ENCODE assay signal across 21 cellular contexts in genomic region chr4:184432127-184432922, GRCh38. TPM values are rescaled to one million over a fixed set of nuclear protein-coding genes. Genes with fewer than 3 reads are reported as not detected.
A peak's percentile ranks its signal among the peaks of the same experiment; 100 is the strongest.
DNase-seq lines count a peak whose midpoint lies in the region; ATAC-seq, FAIRE-seq and TF ChIP-seq lines count a peak whose summit lies in the region.
"Had no signal": no experiment of that assay in that cellular context is flagged by ENCODE, and none has a peak within 500 bp of the region (broad histone marks: within the 10 kb centered on the region; RNA-seq: fewer than 3 reads in every experiment).

No MANE protein-coding gene starts in this region.

- peak overlapping the region in 8 of 9 donors; percentile 15 to 82 (median 34) for H3K27ac Mint-ChIP-seq in naive thymus-derived CD4-positive, alpha-beta T cell

- 91% methylated on average over 10 of the region's 16 CpGs for WGBS in right lobe of liver (ENCODE audit: insufficient coverage, low coverage, low lambda C conversion rate, missing lambda C conversion rate)
- 96% methylated on average over 16 of the region's 16 CpGs for WGBS in HepG2 (ENCODE audit: low lambda C conversion rate)
- WGBS in sigmoid colon, 2 donors, result 91 to 94% methylated on average over 16 of the region's 16 CpGs

- no peak for TF ChIP-seq RAD21 in HepG2 (CRISPR knock-in tag; IDR thresholded peaks at IDR 0.05)

- no TSS peak for BruUV-seq in HepG2 (replicated peaks; lab: Mats Ljungman, UMichigan)

- ATAC-seq in right lobe of liver (peak; percentile 4 to 42 (median 18)), HepG2 (no peak), upper lobe of right lung (peak; percentile 83)
- ATAC-seq in naive thymus-derived CD4-positive, alpha-beta T cell, result no peak
- ATAC-seq: activated naive CD4-positive, alpha-beta T cell treated with anti-CD3 and anti-CD28 coated beads, Interleukin-2, amount 50 U/mL, for 72 hours; stimulated activated naive CD8-positive, alpha-beta T cell treated with anti-CD3 and anti-CD28 coated beads, Interleukin-15, Interleukin-2, amounts not matched to agents 100 U/mL and 50 U/mL, for 24 hours had no signal

- POLR2A ChIA-PET in HepG2 (lab: Yijun Ruan, JAX), result no interaction called here
- POLR2A ChIA-PET in naive thymus-derived CD4-positive, alpha-beta T cell (lab: Charles Lee), result no interaction called here

- intact Hi-C loops in right lobe of liver (cut with DNase I) (no loop called here), HepG2 (cut with micrococcal nuclease; ENCODE audit: unreplicated experiment) (no loop called here), dorsolateral prefrontal cortex (cut with DNase I) (loop anchor here in 1 of 2 donors (5.0 kb wide), 1 partner anchor 35 kb away; no protein-coding TSS in a partner anchor), upper lobe of right lung (cut with DNase I) (no loop called here), sigmoid colon (cut with DNase I) (no loop called here)
- intact Hi-C loops in naive thymus-derived CD4-positive, alpha-beta T cell (cut with micrococcal nuclease), result no loop called here

- no peak overlapping the region for H3K4me3 ChIP-seq in right lobe of liver
- H3K4me3 ChIP-seq in HepG2 (replicated peaks in 1 of 3; ENCODE audit: insufficient read depth in 1 of 3, low read depth in 2 of 3, low read length in 3 of 3), result no peak overlapping the region
- H3K4me3 ChIP-seq in dorsolateral prefrontal cortex, result peak overlapping the region in 1 of 59 donors; percentile 36
- H3K4me3 ChIP-seq in naive thymus-derived CD4-positive, alpha-beta T cell (ENCODE audit: low read length), result no peak overlapping the region
- H3K4me3 ChIP-seq in upper lobe of right lung, result no peak overlapping the region
- H3K4me3 ChIP-seq in sigmoid colon, result no peak overlapping the region
- H3K4me3 ChIP-seq: tibial nerve had no signal

- TF ChIP-seq POLR2A in right lobe of liver (IDR thresholded peaks at IDR 0.05) (no peak), HepG2 (IDR thresholded peaks at IDR 0.05; ENCODE audit: insufficient read depth in 1 of 2, low read depth in 2 of 2, low read length in 2 of 2) (no peak), sigmoid colon (IDR thresholded peaks at IDR 0.05) (no peak)

- H3K4me1 Mint-ChIP-seq in naive thymus-derived CD4-positive, alpha-beta T cell, result peaks cover 41 to 91% (median 84%) of the 10 kb centered on the region in 7 donors

- no peak for DNase-seq in right lobe of liver
- no peak for DNase-seq in HepG2 (ENCODE audit: low spot score)
- DNase-seq in dorsolateral prefrontal cortex, result peak in 1 of 10 donors; percentile 57
- DNase-seq in naive thymus-derived CD4-positive, alpha-beta T cell, result no peak
- DNase-seq in upper lobe of right lung, result no peak
- no peak for DNase-seq in NCI-H510A (lab: John Stamatoyannopoulos, UW)
- DNase-seq in NCI-H187 treated with DMSO at 0.1 percent for 48 hours (lab: John Stamatoyannopoulos, UW), result no peak
- no peak for DNase-seq in sigmoid colon
- DNase-seq: activated CD4-positive, CD25-positive, alpha-beta regulatory T cell; activated T-cell treated with anti-CD3 and anti-CD28 coated beads, Interleukin-2, amount 50 U/mL, for 24 hours; Caco-2; NCI-H187; NK-92 treated with Interleukin-12 subunit alpha and Interleukin-12 subunit beta, amount 100 ng/mL, for 24 hours; stimulated activated CD4-positive, alpha-beta T cell treated with anti-CD3 and anti-CD28 coated beads, Interleukin-2, amount 100 ng/mL, for 24 hours; stimulated activated naive CD8-positive, alpha-beta T cell treated with anti-CD3 and anti-CD28 coated beads, Interleukin-15, Interleukin-2, amounts not matched to agents 100 U/mL and 50 U/mL, for 24 hours; T-helper 9 cell had no signal

- H3K4me3 Mint-ChIP-seq in naive thymus-derived CD4-positive, alpha-beta T cell, result peak overlapping the region in 1 of 10 donors; percentile 22
- H3K4me3 Mint-ChIP-seq: activated T-cell treated with anti-CD3 and anti-CD28 coated beads, Interleukin-2, amount 50 U/mL, for 24 hours had no signal

- H3K27me3 Mint-ChIP-seq in naive thymus-derived CD4-positive, alpha-beta T cell, result no peaks in the 10 kb centered on the region
- H3K27me3 Mint-ChIP-seq: activated T-cell treated with anti-CD3 and anti-CD28 coated beads, Interleukin-2, amount 50 U/mL, for 24 hours had no signal

- CTCF ChIA-PET in HepG2 (lab: Yijun Ruan, JAX; ENCODE audit: low intra/inter-chr PET ratio, low total read pairs), result no interaction called here
- CTCF ChIA-PET in naive thymus-derived CD4-positive, alpha-beta T cell (lab: Charles Lee), result no interaction called here

- peaks cover 5 to 44% (median 17%) of the 10 kb centered on the region in 5 donors for H3K36me3 Mint-ChIP-seq in naive thymus-derived CD4-positive, alpha-beta T cell

- in situ Hi-C loops in HepG2 (cut with HindIII; ENCODE audit: extremely low pct_ligation_motif_present, low pct_unique_long_range_greater_than_20kb), result loop anchor here (5.0 kb wide), 1 partner anchor 40 kb away; the partner anchor contains the start of gene IRF2

- TF ChIP-seq CTCF in right lobe of liver (IDR thresholded peaks at IDR 0.05), result no peak
- no peak for TF ChIP-seq CTCF in HepG2 (CRISPR knock-in tag; IDR thresholded peaks at IDR 0.05)
- TF ChIP-seq CTCF in dorsolateral prefrontal cortex (IDR thresholded peaks at IDR 0.05 in 54 of 56, conservative IDR thresholded peaks at IDR 0.05 in 2 of 56; ENCODE audit: low read depth in 1 of 56, partially characterized antibody in 56 of 56), result no peak
- no peak for TF ChIP-seq CTCF in upper lobe of right lung (IDR thresholded peaks at IDR 0.05)
- TF ChIP-seq CTCF in sigmoid colon (IDR thresholded peaks at IDR 0.05), result no peak

- peaks cover 3% of the 10 kb centered on the region; the same call in 1 of the 2 replicates for H4K20me1 ChIP-seq in HepG2 (ENCODE audit: insufficient read depth, low read length)

- TF ChIP-seq EP300 in HepG2 (IDR thresholded peaks at IDR 0.05; ENCODE audit: low read depth in 2 of 2, low read length in 2 of 2) (no peak), HepG2 (CRISPR knock-in tag; IDR thresholded peaks at IDR 0.05; ENCODE audit: borderline replicate concordance) (no peak), sigmoid colon (IDR thresholded peaks at IDR 0.05) (no peak)

- H3K27me3 ChIP-seq in right lobe of liver, result no peaks in the 10 kb centered on the region
- H3K27me3 ChIP-seq in HepG2 (ENCODE audit: control insufficient read depth in 1 of 2, insufficient read depth in 2 of 2, low read length in 2 of 2), result no peaks in the 10 kb centered on the region
- no peaks in the 10 kb centered on the region for H3K27me3 ChIP-seq in dorsolateral prefrontal cortex
- H3K27me3 ChIP-seq in naive thymus-derived CD4-positive, alpha-beta T cell (ENCODE audit: control insufficient read depth in 2 of 2, insufficient read depth in 2 of 2, low read length in 2 of 2), result no peaks in the 10 kb centered on the region
- no peaks in the 10 kb centered on the region for H3K27me3 ChIP-seq in upper lobe of right lung
- H3K27me3 ChIP-seq in sigmoid colon, result no peaks in the 10 kb centered on the region
- H3K27me3 ChIP-seq: tibial nerve had no signal

- H3K4me1 ChIP-seq in right lobe of liver (peaks cover 0 to 23% (median 7%) of the 10 kb centered on the region in 4 donors), HepG2 (ENCODE audit: insufficient read depth, low read length) (peaks cover 34% of the 10 kb centered on the region), upper lobe of right lung (peaks cover 33% of the 10 kb centered on the region), sigmoid colon (peaks cover 0 to 25% (median 13%) of the 10 kb centered on the region in 4 donors)
- H3K4me1 ChIP-seq in naive thymus-derived CD4-positive, alpha-beta T cell (ENCODE audit: control insufficient read depth in 2 of 2, insufficient read depth in 2 of 2, low read length in 2 of 2), result peaks cover 5 to 19% of the 10 kb centered on the region in 2 donors
- H3K4me1 ChIP-seq: Caco-2 had no signal

- H3K36me3 ChIP-seq in right lobe of liver, result peaks cover 0 to 14% (median 7%) of the 10 kb centered on the region in 4 donors
- peaks cover 0 to 8% of the 10 kb centered on the region in 2 experiments; a peak in 3 of 5 replicates for H3K36me3 ChIP-seq in HepG2 (replicated peaks in 1 of 2; ENCODE audit: control insufficient read depth in 1 of 2, insufficient read depth in 2 of 2, low read length in 2 of 2)
- H3K36me3 ChIP-seq in naive thymus-derived CD4-positive, alpha-beta T cell (ENCODE audit: control insufficient read depth in 2 of 3, insufficient read depth in 3 of 3, low read length in 3 of 3), result peaks cover 0 to 33% (median 0%) of the 10 kb centered on the region in 3 experiments
- H3K36me3 ChIP-seq in upper lobe of right lung, result peaks cover 16% of the 10 kb centered on the region
- peaks cover 0 to 17% (median 3%) of the 10 kb centered on the region in 4 donors for H3K36me3 ChIP-seq in sigmoid colon

- peak overlapping the region in 1 of 3 donors; percentile 9 for H3K27ac ChIP-seq in right lobe of liver
- H3K27ac ChIP-seq in HepG2 (ENCODE audit: extremely low read length, insufficient read depth, low read length), result no peak overlapping the region
- peak overlapping the region in 42 of 59 donors; percentile 1 to 83 (median 46) for H3K27ac ChIP-seq in dorsolateral prefrontal cortex
- H3K27ac ChIP-seq in naive thymus-derived CD4-positive, alpha-beta T cell (ENCODE audit: low read depth, low read length), result no peak overlapping the region
- no peak overlapping the region for H3K27ac ChIP-seq in upper lobe of right lung
- H3K27ac ChIP-seq in sigmoid colon, result no peak overlapping the region
- H3K27ac ChIP-seq: KMS-11, tibial nerve had no signal

- no peak for FAIRE-seq in HepG2 (lab: Jason Lieb, UNC)
- FAIRE-seq: H54, RCC 7860 had no signal

- no peaks in the 10 kb centered on the region for H3K9me3 Mint-ChIP-seq in naive thymus-derived CD4-positive, alpha-beta T cell
- H3K9me3 Mint-ChIP-seq: activated naive CD4-positive, alpha-beta T cell treated with anti-CD3 and anti-CD28 coated beads, Interleukin-2, amount 50 U/mL, for 72 hours; activated T-cell treated with anti-CD3 and anti-CD28 coated beads, Interleukin-2, amount 50 U/mL, for 24 hours had no signal

- H2AFZ ChIP-seq in HepG2 (ENCODE audit: low read length), result no peak overlapping the region

- peaks cover 49% of the 10 kb centered on the region for H3K79me2 ChIP-seq in HepG2 (ENCODE audit: insufficient read depth, low read length)

- no peak overlapping the region for H3K4me2 ChIP-seq in HepG2 (ENCODE audit: low read depth, low read length)
- H3K4me2 ChIP-seq: KMS-11 had no signal

- H3K9me3 ChIP-seq in right lobe of liver (no peaks in the 10 kb centered on the region), HepG2 (ENCODE audit: low read length) (no peaks in the 10 kb centered on the region), upper lobe of right lung (no peaks in the 10 kb centered on the region), sigmoid colon (no peaks in the 10 kb centered on the region)
- no peaks in the 10 kb centered on the region for H3K9me3 ChIP-seq in naive thymus-derived CD4-positive, alpha-beta T cell (ENCODE audit: control insufficient read depth in 2 of 3, low read length in 3 of 3)
- H3K9me3 ChIP-seq: Caco-2, tibial nerve had no signal

- H3K9ac ChIP-seq in HepG2 (ENCODE audit: insufficient read depth, low read depth, low read length), result no peak overlapping the region
- H3K9ac ChIP-seq: KMS-11 had no signal

RNA-seq across cellular contexts. Expression of gene IRF2, which starts 42.0 kb away (rescaled TPM):
- total RNA-seq in right lobe of liver, result 10 to 100 TPM; 16.9 to 29.0 (median 21.3) TPM
- total RNA-seq in HepG2 (2016; rRNA removed; fragmentation: Illumina TruSeq; extraction: Trizol), result 15.5 and 24.8 TPM in 2 replicates
- total RNA-seq in HepG2 (2016; cell fraction: cytosol; rRNA removed; fragmentation: Illumina TruSeq; extraction: Trizol; ENCODE audit: low read depth), result 5.4 TPM in 2 replicates
- 17.9 and 20.9 TPM in 2 replicates for total RNA-seq in HepG2 (2016; cell fraction: insoluble cytoplasmic fraction; rRNA removed; fragmentation: Illumina TruSeq; extraction: Trizol)
- 7.7 and 9.9 TPM in 2 replicates for total RNA-seq in HepG2 (2016; cell fraction: membrane; rRNA removed; fragmentation: Illumina TruSeq; extraction: Trizol)
- total RNA-seq in HepG2 (2016; cell fraction: nucleus; rRNA removed; fragmentation: Illumina TruSeq; extraction: Trizol), result 17.7 and 22.0 TPM in 2 replicates
- 26.0 and 28.8 TPM in 2 replicates for polyA plus RNA-seq in HepG2 (2011; rRNA removed)
- polyA plus RNA-seq in HepG2 (2011; cell fraction: cytosol; rRNA removed), result 21.1 and 25.7 TPM in 2 replicates
- 16.4 and 17.7 TPM in 2 replicates for polyA plus RNA-seq in HepG2 (2011; cell fraction: nucleus; rRNA removed)
- polyA plus RNA-seq in HepG2 (2012), result 21.7 and 29.0 TPM in 2 replicates
- 1.6 and 1.8 TPM in 2 replicates for polyA plus RNA-seq in HepG2 (2016; cell fraction: cytosol; fragmentation: Illumina TruSeq; extraction: Trizol; ENCODE audit: low read depth)
- 24.7 and 29.5 TPM in 2 replicates for polyA plus RNA-seq in HepG2 (2016; cell fraction: insoluble cytoplasmic fraction; fragmentation: Illumina TruSeq; extraction: Trizol; ENCODE audit: low read depth)
- 4.4 and 4.5 TPM in 2 replicates for polyA plus RNA-seq in HepG2 (2016; cell fraction: membrane; fragmentation: Illumina TruSeq; extraction: Trizol; ENCODE audit: low read depth)
- 14.4 and 16.3 TPM in 2 replicates for polyA plus RNA-seq in HepG2 (2016; cell fraction: nucleus; fragmentation: Illumina TruSeq; extraction: Trizol; ENCODE audit: insufficient read depth, low read depth)
- 18.1 and 29.1 TPM in 2 replicates for polyA minus RNA-seq in HepG2 (2011; rRNA and poly(A)+ RNA removed; ENCODE audit: low replicate concordance)
- polyA minus RNA-seq in HepG2 (2011; cell fraction: cytosol; rRNA and poly(A)+ RNA removed), result 29.9 and 31.0 TPM in 2 replicates
- 43.4 and 57.2 TPM in 2 replicates for polyA minus RNA-seq in HepG2 (2011; cell fraction: nucleus; rRNA and poly(A)+ RNA removed)
- total RNA-seq in dorsolateral prefrontal cortex, result 10 to 100 TPM; 18.8 to 61.7 (median 33.1) TPM
- total RNA-seq in naive thymus-derived CD4-positive, alpha-beta T cell, result 10 to 100 TPM; 31.2 to 86.3 (median 75.0) TPM
- 10 to 100 TPM; 83.5 to 87.0 TPM for polyA plus RNA-seq in naive thymus-derived CD4-positive, alpha-beta T cell
- total RNA-seq in upper lobe of right lung, result 44.0 TPM
- 10 to 100 TPM; 29.3 to 39.7 (median 31.3) TPM for total RNA-seq in sigmoid colon
- 10 to 100 TPM; 27.6 to 41.8 (median 35.4) TPM for polyA plus RNA-seq in sigmoid colon

Comparison
In these comparisons a context has a peak if more than half of its experiments do, and no peak if none do; other contexts are left out.
1. ATAC-seq: peak in right lobe of liver (4 of 4) and upper lobe of right lung (single experiment); none in HepG2 (single experiment) and naive thymus-derived CD4-positive, alpha-beta T cell (single experiment).
2. H3K27ac ChIP-seq: peak in dorsolateral prefrontal cortex (42 of 59); none in HepG2 (single experiment), naive thymus-derived CD4-positive, alpha-beta T cell (single experiment), upper lobe of right lung (single experiment) and sigmoid colon (0 of 4).